Comparison of ENCODE assay signal across 23 cellular contexts in genomic region chr1:31615414-31615813, GRCh38. TPM values are rescaled to one million over a fixed set of nuclear protein-coding genes. Genes with fewer than 3 reads are reported as not detected.
DNase-seq lines count a peak whose midpoint lies in the region; ATAC-seq and TF ChIP-seq lines count a peak whose summit lies in the region.
"Had no signal": no experiment of that assay in that cellular context is flagged by ENCODE, and none has a peak within 500 bp of the region (broad histone marks: within the 10 kb centered on the region; RNA-seq: fewer than 3 reads in every experiment).

No MANE protein-coding gene starts in this region.

- H3K9me3 Mint-ChIP-seq in neural crest cell (no peaks in the 10 kb centered on the region), type B pancreatic cell (no peaks in the 10 kb centered on the region)
- H3K9me3 Mint-ChIP-seq: CD8-positive, alpha-beta memory T cell had no signal

- H3K27ac Mint-ChIP-seq in neural crest cell (ENCODE audit: unreplicated experiment) (no peak overlapping the region), type B pancreatic cell (no peak overlapping the region)

- DNase-seq in amniotic epithelial cell (ENCODE audit: low read depth), result peak; percentile 18
- DNase-seq in choroid plexus epithelial cell (ENCODE audit: low read depth), result peak; percentile 40
- no peak for DNase-seq in neural crest cell (ENCODE audit: low read depth, low spot score)
- no peak for DNase-seq in type B pancreatic cell (ENCODE audit: extremely low spot score, unreplicated experiment)
- DNase-seq in DMS53 (lab: John Stamatoyannopoulos, UW), result no peak
- DNase-seq: CD8-positive, alpha-beta memory T cell; DMS 273 treated with DMSO at 0.1 percent for 48 hours; DMS79 treated with DMSO at 0.1 percent for 48 hours; GF-D8; NCI-H1092; NCI-H1417 treated with DMSO at 0.1 percent for 48 hours; NCI-H1694 treated with DMSO at 0.1 percent for 48 hours; NCI-H2081; NCI-H226; NCI-H510A; NCI-H69; Right ventricle myocardium superior; RPMI8226 had no signal

- H3K4me1 Mint-ChIP-seq in neural crest cell, result peaks cover 10% of the 10 kb centered on the region
- H3K4me1 Mint-ChIP-seq in type B pancreatic cell (ENCODE audit: unreplicated experiment), result peaks cover 11% of the 10 kb centered on the region

- H3K36me3 Mint-ChIP-seq in neural crest cell (ENCODE audit: low read depth), result no peaks in the 10 kb centered on the region
- no peaks in the 10 kb centered on the region for H3K36me3 Mint-ChIP-seq in type B pancreatic cell
- H3K36me3 Mint-ChIP-seq: CD8-positive, alpha-beta memory T cell had no signal

- no peak overlapping the region for H3K4me3 ChIP-seq in choroid plexus epithelial cell (ENCODE audit: low read depth, low read length)
- H3K4me3 ChIP-seq: SJSA1 had no signal

- H3K27me3 Mint-ChIP-seq in neural crest cell (ENCODE audit: low read depth) (peaks cover 36% of the 10 kb centered on the region), type B pancreatic cell (peaks cover 40% of the 10 kb centered on the region)

- TF ChIP-seq CTCF in choroid plexus epithelial cell (conservative IDR thresholded peaks at IDR 0.05; ENCODE audit: low read depth, low read length), result no peak
- TF ChIP-seq CTCF in neural crest cell (conservative IDR thresholded peaks at IDR 0.05), result no peak
- no peak for TF ChIP-seq CTCF in type B pancreatic cell (conservative IDR thresholded peaks at IDR 0.05)

- ATAC-seq in HG02759 (IDR thresholded peaks at IDR 0.05; ENCODE audit: unreplicated experiment), result no peak
- ATAC-seq in HG03520 (IDR thresholded peaks at IDR 0.05; ENCODE audit: unreplicated experiment), result no peak

- peak overlapping the region; percentile 18 for H3K4me3 Mint-ChIP-seq in neural crest cell
- peak overlapping the region; percentile 21 for H3K4me3 Mint-ChIP-seq in type B pancreatic cell
- H3K4me3 Mint-ChIP-seq: IgD-negative memory B cell had no signal

RNA-seq across cellular contexts. Expression of gene HCRTR1, which starts 2.1 kb away (rescaled TPM):
- 0.23 TPM in 1 of 2 replicates, not detected in the other for total RNA-seq in neural crest cell
- total RNA-seq in type B pancreatic cell (ENCODE audit: low replicate concordance), result not detected in 2 replicates
- total RNA-seq: A673; CD8-positive, alpha-beta memory T cell; SJSA1 had no signal

RNA-seq across cellular contexts. Expression of gene PEF1, which starts 29.3 kb away (rescaled TPM):
- total RNA-seq in neural crest cell, result 49.0 and 52.4 TPM in 2 replicates
- 45.2 and 48.3 TPM in 2 replicates for total RNA-seq in type B pancreatic cell (ENCODE audit: low replicate concordance)

RNA-seq across cellular contexts. Expression of gene TINAGL1, which starts 39.1 kb away (rescaled TPM):
- not detected in 2 replicates for total RNA-seq in neural crest cell
- total RNA-seq in type B pancreatic cell (ENCODE audit: low replicate concordance), result 27.2 and 30.0 TPM in 2 replicates
- total RNA-seq: A673; CD8-positive, alpha-beta memory T cell had no signal

Comparison
In these comparisons a context has a peak if more than half of its experiments do, and no peak if none do; other contexts are left out.
1. DNase-seq: peak in amniotic epithelial cell (single experiment) and choroid plexus epithelial cell (single experiment); none in neural crest cell (single experiment), type B pancreatic cell (single experiment) and DMS53 (single experiment).
2. RNA of gene TINAGL1, which starts 39.1 kb away (total RNA-seq): 27.2 to 30.0 TPM in type B pancreatic cell; not detected in neural crest cell; every median in the first group is over 10 times any median in the second.